ENCODE assay signal across 18 cellular contexts in the genomic region with DNA sequence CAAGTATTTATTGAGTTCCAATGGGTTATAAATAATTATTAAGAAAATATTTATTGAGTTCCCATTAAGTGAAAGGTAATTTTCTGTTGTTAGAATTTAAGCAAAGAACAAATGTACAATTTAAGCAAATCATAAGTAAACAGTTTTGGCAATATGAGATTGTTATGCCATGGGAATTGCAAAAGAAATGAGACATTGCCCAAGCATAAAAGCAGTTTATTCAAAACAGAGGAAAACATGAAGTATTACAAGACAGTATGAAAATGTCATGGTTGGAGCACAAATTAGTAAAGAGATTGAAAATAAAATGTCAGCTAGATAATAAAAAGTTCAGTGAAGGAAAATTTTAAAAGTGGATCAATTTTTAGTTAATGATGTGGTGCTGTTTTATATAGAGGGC.
"Had no signal": no experiment of that assay in that cellular context is flagged by ENCODE, and none has a peak within 500 bp of the region (broad histone marks: within the 10 kb centered on the region; RNA-seq: fewer than 3 reads in every experiment).

No MANE protein-coding gene starts in this region.

- DNase-seq: cortex of kidney; foreskin fibroblast; gastrocnemius medialis; head of caudate nucleus; left ventricle myocardium superior; lower lobe of right lung; naive thymus-derived CD8-positive, alpha-beta T cell; nephron progenitor cell; nucleus accumbens; stimulated activated CD4-positive, alpha-beta T cell treated with anti-CD3 and anti-CD28 coated beads, Interleukin-12 subunit alpha, Interleukin-12 subunit beta, amount 100 ng/mL, for 4 hours; stimulated activated CD4-positive, alpha-beta T cell treated with anti-CD3 and anti-CD28 coated beads, Interleukin-1b, Interleukin-23, amount 100 ng/mL, for 48 hours; stimulated activated CD4-positive, alpha-beta T cell treated with anti-CD3 and anti-CD28 coated beads, Interleukin-4, amount 100 ng/mL, for 1 hour; stimulated activated CD8-positive, alpha-beta memory T cell treated with anti-CD3 and anti-CD28 coated beads, Interleukin-4, amount 100 ng/mL, for 48 hours; stimulated activated naive CD4-positive, alpha-beta T cell; stimulated activated naive CD8-positive, alpha-beta T cell treated with anti-CD3 and anti-CD28 coated beads, Interleukin-15, amount 100 ng/mL, for 72 hours; transverse colon; upper lobe of right lung; uterus had no signal
